8 cellular contexts compared by ENCODE assay signal in genomic region chr20:10476319-10476724, GRCh38. TPM values are rescaled to one million over a fixed set of nuclear protein-coding genes. Genes with fewer than 3 reads are reported as not detected.
DNase-seq lines count a peak whose midpoint lies in the region; ATAC-seq and TF ChIP-seq lines count a peak whose summit lies in the region.

No MANE protein-coding gene starts in this region.

- H3K36me3 ChIP-seq in BJ (ENCODE audit: control insufficient read depth, insufficient read depth, low read length) = no peaks in the 10 kb centered on the region

- peak overlapping the region; percentile 67 for H3K27ac Mint-ChIP-seq in activated B cell treated with CpG ODN at 0.5 μM for 24 hours

- CTCF ChIA-PET in BJ (lab: Yijun Ruan, JAX) = interaction anchor here (1.0 to 1.4 kb wide), 2 partner anchors 60 to 77 kb away, joined by 3 read pairs; no protein-coding TSS in a partner anchor
- CTCF ChIA-PET in activated B cell treated with CpG ODN at 0.5 μM for 24 hours (lab: Charles Lee) = interaction anchor here (1.1 to 2.4 kb wide), 2 partner anchors 42 to 498 kb away, joined by 3 to 10 read pairs; partner anchors contain the start of genes MKKS and SLX4IP

- H3K4me3 ChIP-seq in BJ (ENCODE audit: low read depth, low read length) (no peak overlapping the region), lower leg skin (ENCODE audit: low read depth, poor library complexity, severe bottlenecking) (no peak overlapping the region)

- no peaks in the 10 kb centered on the region for H3K9me3 Mint-ChIP-seq in activated B cell treated with CpG ODN at 0.5 μM for 24 hours

- peak; percentile 7 for DNase-seq in BJ (ENCODE audit: low read depth)
- DNase-seq in activated B cell treated with CpG ODN at 0.5 μM for 24 hours = no peak
- DNase-seq in NCI-H526 treated with DMSO at 0.1 percent for 48 hours (lab: John Stamatoyannopoulos, UW) = no peak
- DNase-seq in NCI-H1694 (lab: John Stamatoyannopoulos, UW) = no peak
- no peak for DNase-seq in lower leg skin (ENCODE audit: low spot score in 2 of 2)
- no peak for DNase-seq in hepatic stellate cell (ENCODE audit: low spot score)

- 76 to 78% methylated on average over 3 of the region's 3 CpGs for WGBS in lower leg skin, 2 donors

- H3K36me3 Mint-ChIP-seq in activated B cell treated with CpG ODN at 0.5 μM for 24 hours (ENCODE audit: low read depth) = peaks cover 2% of the 10 kb centered on the region

- peaks cover 38% of the 10 kb centered on the region for H3K4me1 Mint-ChIP-seq in activated B cell treated with CpG ODN at 0.5 μM for 24 hours

- TF ChIP-seq CTCF in BJ (IDR thresholded peaks at IDR 0.05; ENCODE audit: insufficient read depth, low read depth, low read length) (no peak), activated B cell treated with CpG ODN at 0.5 μM for 24 hours (IDR thresholded peaks at IDR 0.05) (no peak), lower leg skin (IDR thresholded peaks at IDR 0.05) (no peak)

- peak overlapping the region; percentile 41 for H3K4me3 Mint-ChIP-seq in activated B cell treated with CpG ODN at 0.5 μM for 24 hours

- no peaks in the 10 kb centered on the region for H3K27me3 Mint-ChIP-seq in activated B cell treated with CpG ODN at 0.5 μM for 24 hours

- intact Hi-C loops in activated B cell treated with CpG ODN at 0.5 μM for 24 hours (cut with micrococcal nuclease) = loop anchor here (1.0 kb wide), 1 partner anchor 41 kb away; the partner anchor contains the start of gene SLX4IP
- intact Hi-C loops in lower leg skin (cut with DNase I; ENCODE audit: low total_unique reads) = loop anchor here (10.0 kb wide), 1 partner anchor 188 kb away; no protein-coding TSS in a partner anchor

- TF ChIP-seq POLR2A in lower leg skin (IDR thresholded peaks at IDR 0.05) = no peak

- H3K27me3 ChIP-seq in BJ (ENCODE audit: control insufficient read depth, insufficient read depth, low read length) = no peaks in the 10 kb centered on the region

- ATAC-seq in GM19395 (IDR thresholded peaks at IDR 0.05; ENCODE audit: unreplicated experiment) (peak; percentile 82), HG03135 (IDR thresholded peaks at IDR 0.05; ENCODE audit: unreplicated experiment) (peak; percentile 78), activated B cell treated with CpG ODN at 0.5 μM for 24 hours (ENCODE audit: low read depth) (peak; percentile 77)

- POLR2A ChIA-PET in BJ (lab: Charles Lee) (interaction anchor here (0.5 kb wide), 1 partner anchor 390 kb away, joined by 3 read pairs; no protein-coding TSS in a partner anchor), activated B cell treated with CpG ODN at 0.5 μM for 24 hours (lab: Charles Lee) (interaction anchor here (2.3 kb wide), 1 partner anchor 42 kb away, joined by 16 read pairs; the partner anchor contains the start of genes MKKS and SLX4IP)

RNA-seq across cellular contexts. Expression of gene SLX4IP, which starts 41.2 kb away (rescaled TPM):
- 1.6 and 2.3 TPM in 2 replicates for polyA plus RNA-seq in BJ (2011; rRNA removed)
- 5.4 and 5.8 TPM in 2 replicates for polyA minus RNA-seq in BJ (2011; rRNA and poly(A)+ RNA removed)
- total RNA-seq in activated B cell treated with CpG ODN at 0.5 μM for 24 hours = 7.4 and 8.6 TPM in 2 replicates
- 1 to 10 TPM; 3.0 to 4.0 (median 3.7) TPM for total RNA-seq in lower leg skin

RNA-seq across cellular contexts. Expression of gene MKKS, which starts 42.3 kb away (rescaled TPM):
- 8.0 and 15.2 TPM in 2 replicates for polyA plus RNA-seq in BJ (2011; rRNA removed)
- polyA minus RNA-seq in BJ (2011; rRNA and poly(A)+ RNA removed) = 4.0 TPM in 2 replicates
- total RNA-seq in activated B cell treated with CpG ODN at 0.5 μM for 24 hours (8.1 and 8.6 TPM in 2 replicates), lower leg skin (10 to 100 TPM in 2 of 4 donors, 1 to 10 TPM in 2; 5.9 to 13.0 (median 9.8) TPM)
